Comparison of ENCODE assay signal across 31 cellular contexts in the genomic region with DNA sequence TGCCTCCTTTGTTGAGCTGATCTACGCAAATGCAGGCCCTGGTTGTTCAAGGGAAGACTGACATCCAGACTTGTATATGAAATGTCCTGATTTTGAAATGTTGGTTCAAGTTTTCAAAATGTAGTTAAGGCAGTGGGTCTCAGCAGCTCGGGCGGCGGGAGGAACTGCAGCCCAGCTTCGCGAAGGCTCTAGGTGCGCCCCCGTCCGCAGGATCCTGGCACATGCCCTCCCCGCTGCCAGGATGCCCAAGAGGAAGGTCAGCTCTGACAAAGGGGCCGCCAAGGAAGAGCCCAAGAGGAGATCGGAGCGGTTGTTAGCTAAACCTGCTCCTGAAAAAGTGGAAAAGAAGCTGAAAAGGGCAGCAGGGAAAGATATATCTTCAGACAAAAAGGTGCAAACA.
"Had no signal": no experiment of that assay in that cellular context is flagged by ENCODE, and none has a peak within 500 bp of the region (broad histone marks: within the 10 kb centered on the region; RNA-seq: fewer than 3 reads in every experiment).

No MANE protein-coding gene starts in this region.

- H3K4me3 Mint-ChIP-seq: naive thymus-derived CD4-positive, alpha-beta T cell; natural killer cell treated with Interleukin-12 subunit alpha and Interleukin-12 subunit beta and Interleukin-15 and Interleukin-18, amount 100 ng/mL, for 72 hours; stimulated activated naive B cell treated with anti-CD40 and anti-IgM and Interleukin-4, amounts not matched to agents 10 μg/mL and 1 μg/mL and 100 μg/mL, for 72 hours had no signal

- H3K4me2 ChIP-seq: hepatocyte had no signal

- H3K36me3 Mint-ChIP-seq: naive thymus-derived CD4-positive, alpha-beta T cell; natural killer cell treated with Interleukin-12 subunit alpha and Interleukin-12 subunit beta and Interleukin-15 and Interleukin-18, amount 100 ng/mL, for 72 hours; stimulated activated naive B cell treated with anti-CD40 and anti-IgM and Interleukin-4, amounts not matched to agents 10 μg/mL and 1 μg/mL and 100 μg/mL, for 72 hours had no signal

- H3K4me3 ChIP-seq: heart right ventricle, hepatocyte, left lung, lower lobe of right lung, mucosa of descending colon, ovary, right atrium auricular region, skin epidermis, stomach, testis, thyroid gland, transverse colon, upper lobe of left lung, vagina had no signal

- H3K27ac ChIP-seq: heart right ventricle, hepatocyte, left lung, lower lobe of right lung, neutrophil, ovary, right atrium auricular region, skin epidermis, stomach, testis, thyroid gland, transverse colon, upper lobe of left lung, vagina had no signal

- ATAC-seq: heart right ventricle; left colon; left lung; lower lobe of right lung; mucosa of descending colon; naive thymus-derived CD4-positive, alpha-beta T cell; natural killer cell treated with Interleukin-12 subunit alpha and Interleukin-12 subunit beta and Interleukin-15 and Interleukin-18, amount 100 ng/mL, for 72 hours; sciatic nerve; stimulated activated naive B cell treated with anti-CD40 and anti-IgM and Interleukin-4, amounts not matched to agents 10 μg/mL and 1 μg/mL and 100 μg/mL, for 72 hours; stimulated activated naive CD8-positive, alpha-beta T cell treated with anti-CD3 and anti-CD28 coated beads, Interleukin-15, Interleukin-2, amounts not matched to agents 100 U/mL and 50 U/mL, for 24 hours had no signal

- H3K27me3 Mint-ChIP-seq: naive thymus-derived CD4-positive, alpha-beta T cell; natural killer cell treated with Interleukin-12 subunit alpha and Interleukin-12 subunit beta and Interleukin-15 and Interleukin-18, amount 100 ng/mL, for 72 hours; stimulated activated naive B cell treated with anti-CD40 and anti-IgM and Interleukin-4, amounts not matched to agents 10 μg/mL and 1 μg/mL and 100 μg/mL, for 72 hours had no signal

- H3K4me1 ChIP-seq: left lung, lower lobe of right lung, right atrium auricular region, stomach, testis, thyroid gland, transverse colon, upper lobe of left lung, vagina had no signal

- H3K79me2 ChIP-seq: hepatocyte had no signal

- H3K27ac Mint-ChIP-seq: naive thymus-derived CD4-positive, alpha-beta T cell; natural killer cell treated with Interleukin-12 subunit alpha and Interleukin-12 subunit beta and Interleukin-15 and Interleukin-18, amount 100 ng/mL, for 72 hours; progenitor cell of endocrine pancreas; stimulated activated naive B cell treated with anti-CD40 and anti-IgM and Interleukin-4, amounts not matched to agents 10 μg/mL and 1 μg/mL and 100 μg/mL, for 72 hours had no signal

- H3K4me1 Mint-ChIP-seq: naive thymus-derived CD4-positive, alpha-beta T cell; stimulated activated naive B cell treated with anti-CD40 and anti-IgM and Interleukin-4, amounts not matched to agents 10 μg/mL and 1 μg/mL and 100 μg/mL, for 72 hours had no signal

- H3K36me3 ChIP-seq: heart right ventricle, left lung, lower lobe of right lung, neutrophil, ovary, right atrium auricular region, stomach, thyroid gland, transverse colon, upper lobe of left lung, vagina had no signal

- H2AFZ ChIP-seq: hepatocyte had no signal

- H3K27me3 ChIP-seq: heart right ventricle, hepatocyte, left lung, neutrophil, ovary, right atrium auricular region, stomach, testis, thyroid gland, transverse colon, upper lobe of left lung, vagina had no signal

- H3K9me3 ChIP-seq: heart right ventricle, left lung, lower lobe of right lung, mucosa of descending colon, neutrophil, ovary, right atrium auricular region, stomach, testis, thyroid gland, transverse colon, upper lobe of left lung, vagina had no signal

- DNase-seq: heart right ventricle; islet precursor cell; kidney glomerular epithelial cell; left colon; lower lobe of right lung; mammary epithelial cell; mesenchymal stem cell; midbrain; mucosa of descending colon; naive thymus-derived CD4-positive, alpha-beta T cell; ovary; stimulated activated CD4-positive, alpha-beta T cell treated with anti-CD3 and anti-CD28 coated beads, Interleukin-12 subunit alpha, Interleukin-12 subunit beta, amount 100 ng/mL, for 4 hours; stimulated activated CD4-positive, alpha-beta T cell treated with anti-CD3 and anti-CD28 coated beads, Interleukin-15, amount 100 ng/mL, for 24 hours; stimulated activated CD4-positive, alpha-beta T cell treated with anti-CD3 and anti-CD28 coated beads, Interleukin-2, amount 100 ng/mL, for 24 hours; stimulated activated CD4-positive, alpha-beta T cell treated with anti-CD3 and anti-CD28 coated beads, Interleukin-4, amount 100 ng/mL, for 1 hour; stimulated activated naive B cell treated with anti-CD40 and anti-IgM and Interleukin-4, amounts not matched to agents 10 μg/mL and 1 μg/mL and 100 μg/mL, for 72 hours; stimulated activated naive CD8-positive, alpha-beta T cell treated with anti-CD3 and anti-CD28 coated beads, Interleukin-15, Interleukin-2, amounts not matched to agents 100 U/mL and 50 U/mL, for 24 hours; stomach; testis; thyroid gland; transverse colon had no signal
